In the genomic region with DNA sequence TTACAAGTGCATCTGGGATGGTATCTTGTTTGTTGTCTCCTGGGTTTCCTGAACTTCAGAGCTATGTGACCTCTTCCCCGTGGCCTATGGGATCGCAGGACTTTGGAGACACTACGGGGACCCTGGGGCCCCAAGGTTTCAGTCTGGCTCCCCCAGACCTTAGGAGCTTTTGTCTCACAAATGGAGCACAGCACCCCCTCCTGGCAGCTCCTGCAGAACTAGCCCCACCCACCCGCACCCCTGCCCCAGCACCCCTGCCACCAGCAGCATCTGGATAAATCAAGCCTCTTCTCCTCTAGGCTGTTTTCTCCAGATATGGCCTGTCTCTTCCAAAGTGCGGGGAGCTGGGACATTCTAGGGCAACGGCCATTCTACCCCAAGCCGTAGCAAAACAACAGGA, we compare ENCODE assay signal across 1 cellular context.
TF ChIP-seq lines count a peak whose summit lies in the region.

No MANE protein-coding gene starts in this region.

TF ChIP-seq in H1, 55 proteins besides CTCF, POLR2A, EP300 and RAD21:
- TF ChIP-seq SP1 (IDR thresholded peaks at IDR 0.05; ENCODE audit: low read depth, low read length), result no peak
- TF ChIP-seq SUZ12 (IDR thresholded peaks at IDR 0.05; ENCODE audit: low read length), result no peak
